Comparison of ENCODE assay signal across 8 cellular contexts in the genomic region with DNA sequence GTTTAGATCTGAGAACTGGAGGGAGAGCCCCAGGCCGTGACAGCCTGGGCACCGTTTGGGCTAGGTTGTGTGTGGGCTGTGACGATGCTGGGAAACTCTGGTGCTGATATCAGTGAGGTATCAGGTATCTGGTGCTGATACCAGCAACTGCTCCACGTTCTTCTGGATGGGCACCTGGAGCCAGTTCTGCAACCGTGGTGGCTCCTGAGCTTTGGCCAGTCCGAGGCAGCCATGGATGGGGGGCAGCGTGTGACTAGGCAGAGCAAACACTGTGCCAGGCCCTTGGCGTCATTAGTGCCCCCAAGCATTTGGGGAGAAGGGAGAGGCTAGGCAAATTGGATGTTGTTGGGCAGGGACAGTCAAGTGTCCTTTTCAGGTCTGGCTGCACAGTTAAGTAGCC. TPM values are rescaled to one million over a fixed set of nuclear protein-coding genes. Genes with fewer than 3 reads are reported as not detected.
A peak's percentile ranks its signal among the peaks of the same experiment; 100 is the strongest.
DNase-seq lines count a peak whose midpoint lies in the region; ATAC-seq, FAIRE-seq and TF ChIP-seq lines count a peak whose summit lies in the region.

No MANE protein-coding gene starts in this region.

- TF ChIP-seq CTCF in A549 (IDR thresholded peaks at IDR 0.05) (no peak), brain microvascular endothelial cell (IDR thresholded peaks at IDR 0.05; ENCODE audit: low read depth, low read length, missing control alignments) (no peak)

- TF ChIP-seq RAD21 in A549 (conservative IDR thresholded peaks at IDR 0.05 in 1 of 2, IDR thresholded peaks at IDR 0.05 in 1 of 2), result no peak

- CTCF ChIA-PET in A549 (lab: Yijun Ruan, JAX), result interaction anchor here (0.5 to 2.3 kb wide), 4 partner anchors 27 to 681 kb away, joined by 3 to 6 read pairs (median 4); no protein-coding TSS in a partner anchor

- H3K9me3 ChIP-seq in A549, result peaks cover 30% of the 10 kb centered on the region
- H3K9me3 ChIP-seq in mononuclear cell (ENCODE audit: low read depth, low read length), result peaks cover 16% of the 10 kb centered on the region
- H3K9me3 ChIP-seq in small intestine (ENCODE audit: control insufficient read depth, low read depth), result no peaks in the 10 kb centered on the region

- peak overlapping the region; percentile 89 for H3K4me2 ChIP-seq in A549

- WGBS in A549 (ENCODE audit: missing lambda C conversion rate), result 88% methylated on average over 8 of the region's 8 CpGs
- 57 to 75% (median 60%) methylated on average over 8 of the region's 8 CpGs for WGBS in small intestine, 3 donors

- ATAC-seq in A549 (no peak), HG03159 (IDR thresholded peaks at IDR 0.05; ENCODE audit: unreplicated experiment) (peak; percentile 1), HG02885 (IDR thresholded peaks at IDR 0.05; ENCODE audit: poor library complexity, unreplicated experiment) (no peak)

- H3K4me3 ChIP-seq in A549 (peak overlapping the region; percentile 61), brain microvascular endothelial cell (ENCODE audit: low read depth, low read length) (peak overlapping the region; percentile 70), mononuclear cell (ENCODE audit: low read length) (peak overlapping the region; percentile 48), small intestine (ENCODE audit: low read depth in 1 of 2, low read length in 2 of 2) (peak overlapping the region in 1 of 2 donors; percentile 80)

- no peak for TF ChIP-seq POLR2A in A549 (IDR thresholded peaks at IDR 0.05; ENCODE audit: low read length)
- TF ChIP-seq POLR2A in erythroblast (IDR thresholded peaks at IDR 0.05; ENCODE audit: low read length), result no peak

- H3K36me3 ChIP-seq in brain microvascular endothelial cell (replicated peaks), result no peaks in the 10 kb centered on the region
- no peaks in the 10 kb centered on the region for H3K36me3 ChIP-seq in small intestine (ENCODE audit: control insufficient read depth in 2 of 2, insufficient read depth in 2 of 2, low read length in 2 of 2)

- TF ChIP-seq EP300 in A549 (IDR thresholded peaks at IDR 0.05), result no peak

- FAIRE-seq in A549 (lab: Jason Lieb, UNC) (no peak), small intestine (lab: Jason Lieb, UNC) (no peak)

- H3K27ac ChIP-seq in A549, result peak overlapping the region; percentile 69 to 89; a peak in 5 of 6 replicates
- H3K27ac ChIP-seq in brain microvascular endothelial cell, result no peak overlapping the region
- H3K27ac ChIP-seq in small intestine (ENCODE audit: low read depth in 1 of 2, low read length in 1 of 2), result peak overlapping the region in 1 of 2 donors; percentile 39

- DNase-seq in A549 (ENCODE audit: low read depth in 1 of 2, low spot score in 1 of 2) (no peak), brain microvascular endothelial cell (no peak), small intestine (no peak), erythroblast (lab: John Stamatoyannopoulos, UW) (no peak), OCI-M1 (lab: John Stamatoyannopoulos, UW) (no peak)

- peaks cover 25% of the 10 kb centered on the region for H3K4me1 ChIP-seq in A549
- H3K4me1 ChIP-seq in mononuclear cell (ENCODE audit: insufficient read depth, low read length), result peaks cover 16% of the 10 kb centered on the region
- no peaks in the 10 kb centered on the region for H3K4me1 ChIP-seq in small intestine (ENCODE audit: control insufficient read depth in 2 of 2, insufficient read depth in 1 of 2, low read depth in 1 of 2, low read length in 1 of 2)

- in situ Hi-C loops in brain microvascular endothelial cell (cut with HindIII; ENCODE audit: low pct_ligation_motif_present, low sequenced_read_pairs), result no loop called here

- POLR2A ChIA-PET in A549 (lab: Yijun Ruan, JAX), result no interaction called here

- no peaks in the 10 kb centered on the region for H3K27me3 ChIP-seq in brain microvascular endothelial cell (replicated peaks)
- no peaks in the 10 kb centered on the region for H3K27me3 ChIP-seq in mononuclear cell (ENCODE audit: insufficient read depth, low read length)
- peaks cover 0 to 2% of the 10 kb centered on the region in 2 donors for H3K27me3 ChIP-seq in small intestine (ENCODE audit: control insufficient read depth in 2 of 2, insufficient read depth in 2 of 2, low read length in 2 of 2)

TF ChIP-seq in A549, 52 proteins besides CTCF, POLR2A, EP300 and RAD21:
- no peak for TF ChIP-seq FOSL2 (IDR thresholded peaks at IDR 0.05)
- TF ChIP-seq FOSL2 (CRISPR knock-in tag; IDR thresholded peaks at IDR 0.05), result no peak
- TF ChIP-seq JUN (IDR thresholded peaks at IDR 0.05), result no peak
- TF ChIP-seq, protein P1, sequence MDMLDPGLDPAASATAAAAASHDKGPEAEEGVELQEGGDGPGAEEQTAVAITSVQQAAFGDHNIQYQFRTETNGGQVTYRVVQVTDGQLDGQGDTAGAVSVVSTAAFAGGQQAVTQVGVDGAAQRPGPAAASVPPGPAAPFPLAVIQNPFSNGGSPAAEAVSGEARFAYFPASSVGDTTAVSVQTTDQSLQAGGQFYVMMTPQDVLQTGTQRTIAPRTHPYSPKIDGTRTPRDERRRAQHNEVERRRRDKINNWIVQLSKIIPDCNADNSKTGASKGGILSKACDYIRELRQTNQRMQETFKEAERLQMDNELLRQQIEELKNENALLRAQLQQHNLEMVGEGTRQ (IDR thresholded peaks at IDR 0.05), result no peak
- no peak for TF ChIP-seq HOXA7 (CRISPR knock-in tag; IDR thresholded peaks at IDR 0.05)
- no peak for TF ChIP-seq FOXS1 (CRISPR knock-in tag; IDR thresholded peaks at IDR 0.05)
- no peak for TF ChIP-seq RNF2 (IDR thresholded peaks at IDR 0.05; ENCODE audit: borderline replicate concordance, low read depth)

RNA-seq across cellular contexts. Expression of gene ZNF467, which starts 57.9 kb away (rescaled TPM):
- 2.4 and 3.3 TPM in 2 replicates for polyA plus RNA-seq in A549 (2011; rRNA removed)
- polyA plus RNA-seq in A549 (2012; cell fraction: cytosol; rRNA removed), result 3.7 and 5.4 TPM in 2 replicates
- polyA plus RNA-seq in A549 (2012; cell fraction: nucleus; rRNA removed), result 9.2 and 14.9 TPM in 2 replicates
- polyA plus RNA-seq in A549 (2017; fragmentation: RNase III; extraction: RNeasy Plus Mini Kit Qiagen cat#74134 plus additional on column Dnase treatment), result 2.0 to 4.1 TPM (median 3.1 TPM) in 3 replicates
- 1.9 and 3.1 TPM in 2 replicates for polyA minus RNA-seq in A549 (2011; rRNA and poly(A)+ RNA removed)
- 6.8 TPM for total RNA-seq in mononuclear cell
- 1 to 10 TPM in 2 of 3 donors, under 1 TPM in 1; 0.67 to 5.6 (median 3.2) TPM for polyA plus RNA-seq in small intestine
